In genomic region chr12:92771011-92771410, GRCh38 we compare ENCODE assay signal across 15 cellular contexts.
"Had no signal": no experiment of that assay in that cellular context is flagged by ENCODE, and none has a peak within 500 bp of the region (broad histone marks: within the 10 kb centered on the region; RNA-seq: fewer than 3 reads in every experiment).

No MANE protein-coding gene starts in this region.

- FAIRE-seq: frontal cortex, kidney had no signal

- H3K27ac ChIP-seq: cardiac muscle cell, coronary artery, neural progenitor cell, parathyroid adenoma, testis, VCaP had no signal

- DNase-seq: activated CD4-positive, alpha-beta memory T cell treated with anti-CD3 and anti-CD28 coated beads, Interleukin-2, amount 10 ng/mL, durations not matched to agents 7 days and 5 days; activated naive CD4-positive, alpha-beta T cell; activated T-cell treated with anti-CD3 and anti-CD28 coated beads, Interleukin-2, amount 50 U/mL, for 48 hours; effector CD4-positive, alpha-beta T cell; kidney; stimulated activated CD4-positive, alpha-beta T cell treated with anti-CD3 and anti-CD28 coated beads, Interleukin-4, amount 100 ng/mL, for 1 hour; stimulated activated CD8-positive, alpha-beta memory T cell treated with anti-CD3 and anti-CD28 coated beads, Interleukin-4, amount 100 ng/mL, for 48 hours; T-helper 9 cell; testis had no signal

- H3K4me2 ChIP-seq: neural progenitor cell had no signal

- H3K4me1 ChIP-seq: parathyroid adenoma had no signal

- H3K27me3 ChIP-seq: cardiac muscle cell, neural progenitor cell, testis had no signal

- H3K79me2 ChIP-seq: parathyroid adenoma had no signal

- H3K36me3 ChIP-seq: cardiac muscle cell, neural progenitor cell had no signal

- H3K4me3 ChIP-seq: cardiac muscle cell, coronary artery, neural progenitor cell, testis had no signal

- H2AFZ ChIP-seq: neural progenitor cell, parathyroid adenoma had no signal

- H3K9ac ChIP-seq: neural progenitor cell, parathyroid adenoma had no signal

- H3K9me3 ChIP-seq: testis had no signal
